ENCODE assay signal across 21 cellular contexts in the genomic region with DNA sequence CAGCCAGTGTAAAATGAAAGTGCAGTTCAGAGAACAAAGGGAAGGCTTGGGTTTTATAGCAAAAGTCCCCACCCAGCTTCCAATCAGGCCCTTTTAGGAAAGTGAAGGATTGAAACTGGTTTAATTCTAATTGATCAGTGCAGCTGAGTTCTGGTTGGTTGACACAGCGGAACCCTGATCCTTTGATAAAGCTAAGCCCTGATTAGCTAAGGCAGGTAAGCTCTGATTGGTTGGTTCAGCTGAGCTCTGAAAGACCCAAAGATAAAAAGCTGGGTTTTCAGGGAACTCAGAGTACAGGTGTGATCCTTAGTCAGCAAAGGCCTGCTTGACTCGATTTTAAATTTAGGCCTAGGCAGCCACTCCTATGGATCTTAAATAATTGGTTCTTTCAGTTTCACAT.
A peak's percentile ranks its signal among the peaks of the same experiment; 100 is the strongest.
DNase-seq lines count a peak whose midpoint lies in the region; ATAC-seq and TF ChIP-seq lines count a peak whose summit lies in the region.
"Had no signal": no experiment of that assay in that cellular context is flagged by ENCODE, and none has a peak within 500 bp of the region (broad histone marks: within the 10 kb centered on the region; RNA-seq: fewer than 3 reads in every experiment).

No MANE protein-coding gene starts in this region.

- H3F3A ChIP-seq in GM23338 (replicated peaks; ENCODE audit: low read depth): no peaks in the 10 kb centered on the region

- CTCF ChIA-PET in mammary epithelial cell (lab: Charles Lee; ENCODE audit: low non-redundant PET): no interaction called here

- peaks cover 7% of the 10 kb centered on the region for H3K4me1 Mint-ChIP-seq in GM23338
- no peaks in the 10 kb centered on the region for H3K4me1 Mint-ChIP-seq in stimulated activated memory B cell treated with anti-CD40 and anti-IgM and Interleukin-4, amounts not matched to agents 10 μg/mL and 1 μg/mL and 100 μg/mL, for 72 hours
- H3K4me1 Mint-ChIP-seq: CD4-positive, alpha-beta memory T cell had no signal

- H3K9me3 ChIP-seq in adipocyte (ENCODE audit: control insufficient read depth, low read length) (no peaks in the 10 kb centered on the region), parathyroid adenoma (ENCODE audit: control insufficient read depth, low read length) (no peaks in the 10 kb centered on the region), mucosa of descending colon (no peaks in the 10 kb centered on the region), mammary epithelial cell (replicated peaks; ENCODE audit: insufficient read depth, low read length) (no peaks in the 10 kb centered on the region)
- H3K9me3 ChIP-seq: A549, Caco-2 had no signal

- H3K27ac Mint-ChIP-seq in GM23338: no peak overlapping the region
- no peak overlapping the region for H3K27ac Mint-ChIP-seq in stimulated activated memory B cell treated with anti-CD40 and anti-IgM and Interleukin-4, amounts not matched to agents 10 μg/mL and 1 μg/mL and 100 μg/mL, for 72 hours
- H3K27ac Mint-ChIP-seq: CD4-positive, alpha-beta memory T cell had no signal

- ATAC-seq in GM23338 (peak; percentile 47; the same call in 2 of the 3 replicates), mucosa of descending colon (no peak)
- no peak for ATAC-seq in stimulated activated memory B cell treated with anti-CD40 and anti-IgM and Interleukin-4, amounts not matched to agents 10 μg/mL and 1 μg/mL and 100 μg/mL, for 72 hours
- ATAC-seq: A549, HepG2, PC-3 had no signal

- no peak overlapping the region for H2AFZ ChIP-seq in GM23338
- H2AFZ ChIP-seq in parathyroid adenoma: peak overlapping the region; percentile 17
- no peak overlapping the region for H2AFZ ChIP-seq in mammary epithelial cell (ENCODE audit: low read depth, low read length)

- H3K27me3 ChIP-seq in GM23338 (ENCODE audit: insufficient read depth): no peaks in the 10 kb centered on the region
- no peaks in the 10 kb centered on the region for H3K27me3 ChIP-seq in adipocyte (replicated peaks; ENCODE audit: control insufficient read depth, insufficient read depth, low read length)
- H3K27me3 ChIP-seq in parathyroid adenoma (ENCODE audit: control insufficient read depth, insufficient read depth, low read length): no peaks in the 10 kb centered on the region
- peaks cover 1% of the 10 kb centered on the region for H3K27me3 ChIP-seq in mammary epithelial cell (ENCODE audit: insufficient read depth, low read length)

- dilution Hi-C loops in mammary epithelial cell (cut with HindIII; ENCODE audit: low sequenced_read_pairs): no loop called here

- H3K9ac ChIP-seq in adipocyte (ENCODE audit: low read length) (no peak overlapping the region), parathyroid adenoma (no peak overlapping the region), mammary epithelial cell (ENCODE audit: insufficient read depth, low read length) (no peak overlapping the region)

- intact Hi-C loops in mucosa of descending colon (cut with DNase I, micrococcal nuclease): no loop called here
- intact Hi-C loops in mammary epithelial cell (cut with micrococcal nuclease): no loop called here

- no peak overlapping the region for H3K4me3 Mint-ChIP-seq in GM23338
- no peak overlapping the region for H3K4me3 Mint-ChIP-seq in stimulated activated memory B cell treated with anti-CD40 and anti-IgM and Interleukin-4, amounts not matched to agents 10 μg/mL and 1 μg/mL and 100 μg/mL, for 72 hours
- H3K4me3 Mint-ChIP-seq: CD4-positive, alpha-beta memory T cell had no signal

- DNase-seq in GM23338 (ENCODE audit: low spot score) (no peak), adipocyte (ENCODE audit: low read depth) (peak; percentile 22), left kidney (ENCODE audit: low read depth, low spot score) (peak; percentile 20), mucosa of descending colon (no peak), mammary epithelial cell (no peak)
- DNase-seq: C1 segment of cervical spinal cord; Caco-2; CD4-positive, alpha-beta memory T cell; Karpas-422; NCI-H1092 treated with DMSO at 0.1 percent for 48 hours; NCI-H1436 treated with DMSO at 0.1 percent for 48 hours; NCI-H187 treated with DMSO at 0.1 percent for 48 hours; NCI-H2171 treated with DMSO at 0.1 percent for 48 hours; NCI-H345; NCI-H510A treated with DMSO at 0.1 percent for 48 hours; NK-92 treated with Interleukin-12 subunit alpha and Interleukin-12 subunit beta, amount 100 ng/mL, for 24 hours; PC-3 had no signal

- no TSS peak for BruUV-seq in mammary epithelial cell (replicated peaks; lab: Mats Ljungman, UMichigan)

- no peaks in the 10 kb centered on the region; the same call in 2 of the 3 replicates for H3K9me3 Mint-ChIP-seq in GM23338
- H3K9me3 Mint-ChIP-seq in stimulated activated memory B cell treated with anti-CD40 and anti-IgM and Interleukin-4, amounts not matched to agents 10 μg/mL and 1 μg/mL and 100 μg/mL, for 72 hours: no peaks in the 10 kb centered on the region
- H3K9me3 Mint-ChIP-seq: CD4-positive, alpha-beta memory T cell had no signal

- no peaks in the 10 kb centered on the region for H3K9me2 ChIP-seq in GM23338 (ENCODE audit: insufficient read depth)

- TF ChIP-seq CTCF in GM23338 (conservative IDR thresholded peaks at IDR 0.05; ENCODE audit: low read depth in 2 of 2): no peak
- TF ChIP-seq CTCF in parathyroid adenoma (IDR thresholded peaks at IDR 0.05): no peak
- TF ChIP-seq CTCF in mucosa of descending colon (IDR thresholded peaks at IDR 0.05): no peak
- no peak for TF ChIP-seq CTCF in mammary epithelial cell (conservative IDR thresholded peaks at IDR 0.05 in 1 of 2, IDR thresholded peaks at IDR 0.05 in 1 of 2; ENCODE audit: extremely low read depth in 1 of 2, insufficient read depth in 1 of 2, low read depth in 1 of 2, low read length in 2 of 2)

- H3K36me3 ChIP-seq in GM23338 (ENCODE audit: insufficient read depth) (peaks cover 14% of the 10 kb centered on the region; the same call in 1 of the 2 replicates), adipocyte (ENCODE audit: control insufficient read depth, insufficient read depth, low read length, severe bottlenecking) (no peaks in the 10 kb centered on the region), parathyroid adenoma (ENCODE audit: control insufficient read depth, insufficient read depth, low read length) (no peaks in the 10 kb centered on the region), mucosa of descending colon (ENCODE audit: low read depth) (no peaks in the 10 kb centered on the region), mammary epithelial cell (ENCODE audit: insufficient read depth, low read length) (no peaks in the 10 kb centered on the region)

- H3K27ac ChIP-seq in GM23338 (ENCODE audit: low read depth): no peak overlapping the region
- H3K27ac ChIP-seq in parathyroid adenoma: no peak overlapping the region
- no peak overlapping the region for H3K27ac ChIP-seq in mammary epithelial cell (ENCODE audit: insufficient read depth, low read depth, low read length)
- H3K27ac ChIP-seq: A549 had no signal

- H3K79me2 ChIP-seq in GM23338 (replicated peaks; ENCODE audit: insufficient read depth): no peaks in the 10 kb centered on the region
- no peaks in the 10 kb centered on the region for H3K79me2 ChIP-seq in parathyroid adenoma
- H3K79me2 ChIP-seq in mammary epithelial cell (ENCODE audit: insufficient read depth, low read length): no peaks in the 10 kb centered on the region

- WGBS in mammary epithelial cell (ENCODE audit: low coverage, missing lambda C conversion rate): 89% methylated on average over 2 of the region's 2 CpGs

- H3K36me3 Mint-ChIP-seq in GM23338 (ENCODE audit: low read depth): peaks cover 34% of the 10 kb centered on the region
- no peaks in the 10 kb centered on the region for H3K36me3 Mint-ChIP-seq in stimulated activated memory B cell treated with anti-CD40 and anti-IgM and Interleukin-4, amounts not matched to agents 10 μg/mL and 1 μg/mL and 100 μg/mL, for 72 hours
- H3K36me3 Mint-ChIP-seq: CD4-positive, alpha-beta memory T cell had no signal

- in situ Hi-C loops in mammary epithelial cell (cut with MboI; ENCODE audit: low sequenced_read_pairs in 2 of 2): no loop called here

- H3K4me3 ChIP-seq in GM23338 (no peak overlapping the region), adipocyte (ENCODE audit: low read length) (no peak overlapping the region), parathyroid adenoma (ENCODE audit: low read depth, low read length) (no peak overlapping the region), mucosa of descending colon (no peak overlapping the region), mammary epithelial cell (replicated peaks in 1 of 3; ENCODE audit: insufficient read depth in 1 of 3, low read depth in 2 of 3, low read length in 3 of 3) (no peak overlapping the region)
- H3K4me3 ChIP-seq: A549 had no signal

- no peak overlapping the region for H3K4me2 ChIP-seq in GM23338
- no peak overlapping the region for H3K4me2 ChIP-seq in parathyroid adenoma (ENCODE audit: low read length)
- H3K4me2 ChIP-seq in mammary epithelial cell (ENCODE audit: insufficient read depth, low read depth, low read length): no peak overlapping the region
- H3K4me2 ChIP-seq: A549 had no signal

- H3K4me1 ChIP-seq in GM23338 (ENCODE audit: insufficient read depth): no peaks in the 10 kb centered on the region
- H3K4me1 ChIP-seq in adipocyte (ENCODE audit: control insufficient read depth, insufficient read depth, low read length): no peaks in the 10 kb centered on the region
- no peaks in the 10 kb centered on the region for H3K4me1 ChIP-seq in parathyroid adenoma
- no peaks in the 10 kb centered on the region for H3K4me1 ChIP-seq in mucosa of descending colon (ENCODE audit: low read depth)
- no peaks in the 10 kb centered on the region for H3K4me1 ChIP-seq in mammary epithelial cell (ENCODE audit: insufficient read depth, low read length)
- H3K4me1 ChIP-seq: A549, Caco-2 had no signal

- H4K20me1 ChIP-seq in GM23338 (replicated peaks; ENCODE audit: insufficient read depth) (no peaks in the 10 kb centered on the region), mammary epithelial cell (ENCODE audit: insufficient read depth, low read length) (no peaks in the 10 kb centered on the region)

- no peaks in the 10 kb centered on the region for H3K27me3 Mint-ChIP-seq in GM23338 (ENCODE audit: insufficient read depth, low read depth, poor library complexity)
- H3K27me3 Mint-ChIP-seq in stimulated activated memory B cell treated with anti-CD40 and anti-IgM and Interleukin-4, amounts not matched to agents 10 μg/mL and 1 μg/mL and 100 μg/mL, for 72 hours: peaks cover 16% of the 10 kb centered on the region

TF ChIP-seq in GM23338, 12 proteins besides CTCF, POLR2A, EP300 and RAD21 (continues in another document):
- no peak for TF ChIP-seq STAT1 (IDR thresholded peaks at IDR 0.05; ENCODE audit: unreplicated experiment)
- TF ChIP-seq JUNB (IDR thresholded peaks at IDR 0.05; ENCODE audit: unreplicated experiment): no peak
- TF ChIP-seq, protein P1, sequence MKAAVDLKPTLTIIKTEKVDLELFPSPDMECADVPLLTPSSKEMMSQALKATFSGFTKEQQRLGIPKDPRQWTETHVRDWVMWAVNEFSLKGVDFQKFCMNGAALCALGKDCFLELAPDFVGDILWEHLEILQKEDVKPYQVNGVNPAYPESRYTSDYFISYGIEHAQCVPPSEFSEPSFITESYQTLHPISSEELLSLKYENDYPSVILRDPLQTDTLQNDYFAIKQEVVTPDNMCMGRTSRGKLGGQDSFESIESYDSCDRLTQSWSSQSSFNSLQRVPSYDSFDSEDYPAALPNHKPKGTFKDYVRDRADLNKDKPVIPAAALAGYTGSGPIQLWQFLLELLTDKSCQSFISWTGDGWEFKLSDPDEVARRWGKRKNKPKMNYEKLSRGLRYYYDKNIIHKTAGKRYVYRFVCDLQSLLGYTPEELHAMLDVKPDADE (IDR thresholded peaks at IDR 0.05): no peak

Comparison
In these comparisons a context has a peak if more than half of its experiments do, and no peak if none do; other contexts are left out.
1. DNase-seq: peak in adipocyte (single experiment) and left kidney (single experiment); none in GM23338 (single experiment), mucosa of descending colon (0 of 3) and mammary epithelial cell (single experiment).